In the genomic region with DNA sequence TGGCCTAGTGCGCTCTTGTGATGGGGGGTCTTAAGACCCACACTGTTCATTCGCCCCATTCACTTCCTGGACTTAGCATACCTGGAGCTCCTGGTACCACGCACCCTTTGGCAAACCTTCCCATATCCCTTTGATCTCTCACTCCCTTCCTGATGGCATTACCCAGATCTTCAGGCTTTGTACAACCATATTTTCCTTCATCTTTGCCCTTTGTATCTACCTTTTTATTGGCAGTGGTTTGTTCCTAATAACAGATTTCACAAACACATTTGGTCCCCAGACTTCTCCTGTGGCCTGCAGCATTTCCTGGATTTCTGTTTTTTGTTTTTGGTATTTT, we compare ENCODE assay signal across 10 cellular contexts. TPM values are rescaled to one million over a fixed set of nuclear protein-coding genes. Genes with fewer than 3 reads are reported as not detected.
DNase-seq lines count a peak whose midpoint lies in the region; ATAC-seq and TF ChIP-seq lines count a peak whose summit lies in the region.
"Had no signal": no experiment of that assay in that cellular context is flagged by ENCODE, and none has a peak within 500 bp of the region (broad histone marks: within the 10 kb centered on the region; RNA-seq: fewer than 3 reads in every experiment).

No MANE protein-coding gene starts in this region.

- no peaks in the 10 kb centered on the region for H4K20me1 ChIP-seq in hepatocyte (ENCODE audit: insufficient read depth, poor library complexity, severe bottlenecking)

- H3K4me1 ChIP-seq in hepatocyte (ENCODE audit: insufficient read depth) (peaks cover 37% of the 10 kb centered on the region), stomach (peaks cover 0 to 29% (median 9%) of the 10 kb centered on the region in 4 donors)
- H3K4me1 ChIP-seq: pancreas had no signal

- no peaks in the 10 kb centered on the region for H3K27me3 ChIP-seq in hepatocyte
- no peaks in the 10 kb centered on the region for H3K27me3 ChIP-seq in stomach
- H3K27me3 ChIP-seq: pancreas had no signal

- peak overlapping the region; percentile 93 for H3K27ac ChIP-seq in hepatocyte
- H3K27ac ChIP-seq in stomach, result peak overlapping the region in 4 of 5 donors; percentile 57 to 75 (median 66)

- H3K36me3 Mint-ChIP-seq in T-cell, result no peaks in the 10 kb centered on the region
- H3K36me3 Mint-ChIP-seq: IgD-negative memory B cell had no signal

- DNase-seq in T-cell, result no peak
- DNase-seq in hepatocyte (ENCODE audit: low spot score), result no peak
- DNase-seq in stomach, result no peak
- no peak for DNase-seq in glomerular visceral epithelial cell (ENCODE audit: extremely low spot score)
- DNase-seq in activated CD8-positive, alpha-beta memory T cell treated with anti-CD3 and anti-CD28 coated beads, Interleukin-2, amount 50 U/mL, for 48 hours, result no peak
- DNase-seq: cortex of kidney, NCI-H510A treated with DMSO at 0.1 percent for 48 hours, pancreas had no signal

- TF ChIP-seq CTCF in hepatocyte (IDR thresholded peaks at IDR 0.05; ENCODE audit: poor library complexity) (no peak), stomach (IDR thresholded peaks at IDR 0.05) (no peak)

- H3K4me3 ChIP-seq in hepatocyte (no peak overlapping the region), stomach (no peak overlapping the region)
- H3K4me3 ChIP-seq: pancreas had no signal

- CTCF ChIA-PET in T-cell (lab: Charles Lee), result no interaction called here

- no peak for TF ChIP-seq EP300 in stomach (IDR thresholded peaks at IDR 0.05)

- H3K4me2 ChIP-seq in hepatocyte, result no peak overlapping the region

- H3K27ac Mint-ChIP-seq in T-cell, result peak overlapping the region; percentile 67 to 77

- H3K9me3 ChIP-seq in hepatocyte (ENCODE audit: low read depth) (no peaks in the 10 kb centered on the region), stomach (no peaks in the 10 kb centered on the region)
- H3K9me3 ChIP-seq: pancreas had no signal

- intact Hi-C loops in stomach (cut with DNase I; ENCODE audit: low total_unique reads), result no loop called here

- no peaks in the 10 kb centered on the region for H3K9me2 ChIP-seq in hepatocyte (replicated peaks; ENCODE audit: insufficient read depth)

- peak overlapping the region; percentile 30 for H2AFZ ChIP-seq in hepatocyte

- H3K36me3 ChIP-seq in hepatocyte (replicated peaks; ENCODE audit: insufficient read depth, low read depth) (no peaks in the 10 kb centered on the region), stomach (no peaks in the 10 kb centered on the region)
- H3K36me3 ChIP-seq: pancreas had no signal

- peaks cover 0 to 1% of the 10 kb centered on the region in 2 donors for H3K27me3 Mint-ChIP-seq in T-cell
- H3K27me3 Mint-ChIP-seq: IgD-negative memory B cell had no signal

- no peaks in the 10 kb centered on the region for H3K79me2 ChIP-seq in hepatocyte

- H3K9me3 Mint-ChIP-seq in T-cell, result no peaks in the 10 kb centered on the region

- POLR2A ChIA-PET in T-cell (lab: Charles Lee), result no interaction called here

- ATAC-seq in T-cell (replicated peaks in 1 of 4) (no peak), HG02852 (IDR thresholded peaks at IDR 0.05; ENCODE audit: unreplicated experiment) (no peak)

- TF ChIP-seq POLR2A in stomach (IDR thresholded peaks at IDR 0.05), result no peak

- H3K4me1 Mint-ChIP-seq in T-cell, result peaks cover 31 to 49% (median 43%) of the 10 kb centered on the region in 3 donors

- peak overlapping the region in 1 of 3 donors; percentile 12 for H3K4me3 Mint-ChIP-seq in T-cell
- H3K4me3 Mint-ChIP-seq: IgD-negative memory B cell had no signal

- WGBS in hepatocyte (ENCODE audit: low lambda C conversion rate, missing lambda C conversion rate), result 72% methylated on average over 3 of the region's 3 CpGs
- WGBS in stomach, 5 donors, result 83 to 92% (median 88%) methylated on average over 3 of the region's 3 CpGs

RNA-seq across cellular contexts. Expression of a gene that starts 16.0 kb away (rescaled TPM):
- total RNA-seq in T-cell (10 to 100 TPM in 4 of 5 donors, 1 to 10 TPM in 1; 2.1 to 35.5 (median 17.6) TPM), hepatocyte (166 and 182 TPM in 2 replicates), stomach (100 to 1,000 TPM in 3 of 5 donors, 10 to 100 TPM in 2; 11.9 to 271 (median 127) TPM)
- polyA plus RNA-seq in hepatocyte (2,035 and 2,121 TPM in 2 replicates), stomach (1,000 to 10,000 TPM in 1 of 3 donors, 100 to 1,000 TPM in 2; 538 to 1,128 (median 677) TPM)

RNA-seq across cellular contexts. Expression of a gene that starts 22.8 kb away (rescaled TPM):
- total RNA-seq in T-cell (100 to 1,000 TPM; 201 to 427 (median 243) TPM), hepatocyte (98.0 and 98.9 TPM in 2 replicates), stomach (10 to 100 TPM in 4 of 5 donors, 1 to 10 TPM in 1; 7.0 to 59.8 (median 17.3) TPM)
- polyA plus RNA-seq in hepatocyte (159 and 201 TPM in 2 replicates), stomach (100 to 1,000 TPM in 2 of 3 donors, 10 to 100 TPM in 1; 79.9 to 224 (median 119) TPM)

RNA-seq across cellular contexts. Expression of a gene that starts 29.0 kb away (rescaled TPM):
- total RNA-seq in T-cell, result 100 to 1,000 TPM; 276 to 654 (median 359) TPM
- total RNA-seq in hepatocyte, result 59.2 and 74.6 TPM in 2 replicates
- 504 and 535 TPM in 2 replicates for polyA plus RNA-seq in hepatocyte
- total RNA-seq in stomach, result 10 to 100 TPM in 4 of 5 donors, 1 to 10 TPM in 1; 8.8 to 61.7 (median 12.9) TPM
- polyA plus RNA-seq in stomach, result 100 to 1,000 TPM; 276 to 394 (median 344) TPM

RNA-seq across cellular contexts. Expression of a gene that starts 32.7 kb away (rescaled TPM):
- total RNA-seq in T-cell, result 1 to 10 TPM; 1.7 to 5.6 (median 2.8) TPM
- 27.8 and 38.8 TPM in 2 replicates for total RNA-seq in hepatocyte
- polyA plus RNA-seq in hepatocyte, result 30.0 and 44.6 TPM in 2 replicates
- total RNA-seq in stomach, result 1 to 10 TPM in 2 of 5 donors, under 1 TPM in 1, not detected in 2; 0.45 to 7.5 (median 4.2) TPM
- polyA plus RNA-seq in stomach, result 1 to 10 TPM; 2.4 to 8.8 (median 4.4) TPM
- polyA plus RNA-seq: IgD-negative memory B cell had no signal

RNA-seq across cellular contexts. Expression of a gene that starts 37.3 kb away (rescaled TPM):
- total RNA-seq in T-cell (not detected), hepatocyte (not detected in 2 replicates), stomach (under 1 TPM in 1 of 5 donors, not detected in 4; 0.73 TPM)
- polyA plus RNA-seq in hepatocyte (0.36 TPM in 1 of 2 replicates, not detected in the other), stomach (not detected)
- total RNA-seq: pancreas had no signal
- polyA plus RNA-seq: IgD-negative memory B cell had no signal
